In the genomic region with DNA sequence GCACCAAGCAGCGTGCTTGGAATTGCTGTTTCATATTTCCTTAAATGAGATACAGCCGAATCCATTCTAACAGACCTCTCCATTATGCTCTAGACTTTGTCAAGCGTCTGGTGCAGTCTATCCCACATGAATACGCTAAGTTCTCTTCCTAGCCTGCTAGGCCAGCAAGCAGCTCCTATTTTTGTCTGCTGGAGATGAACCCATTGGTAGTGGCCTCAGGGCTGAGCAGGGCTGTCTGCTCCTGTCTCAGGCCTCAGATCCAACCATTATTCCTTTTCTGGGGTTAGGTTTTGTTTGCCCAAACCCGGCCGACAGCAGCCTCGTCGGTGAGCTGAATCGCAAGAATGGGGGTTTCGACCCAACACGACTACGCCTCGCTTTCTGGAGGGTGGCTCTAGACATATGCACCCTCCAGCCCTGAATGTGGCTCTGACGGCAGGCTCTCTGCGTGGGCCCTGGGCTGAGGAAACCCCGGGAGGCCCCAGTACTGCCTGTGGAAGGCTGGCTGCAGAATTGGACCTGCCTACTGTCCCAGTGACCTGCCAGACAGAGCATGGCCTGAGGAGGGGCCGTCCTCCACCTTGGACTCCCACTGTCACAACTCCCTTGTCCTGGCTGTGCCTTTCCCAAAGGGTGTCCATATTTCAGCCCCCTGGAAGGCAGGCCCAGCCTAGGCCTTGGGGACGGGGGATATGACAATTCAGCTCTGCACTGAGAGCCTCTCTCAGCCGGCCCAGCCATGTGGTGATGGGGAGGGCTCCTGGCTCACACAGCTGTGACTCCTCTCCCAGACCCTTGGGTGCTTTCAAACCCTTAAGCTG, we compare ENCODE assay signal across 15 cellular contexts.
A peak's percentile ranks its signal among the peaks of the same experiment; 100 is the strongest.
DNase-seq lines count a peak whose midpoint lies in the region; ATAC-seq, FAIRE-seq and TF ChIP-seq lines count a peak whose summit lies in the region.
"Had no signal": no experiment of that assay in that cellular context is flagged by ENCODE, and none has a peak within 500 bp of the region (broad histone marks: within the 10 kb centered on the region; RNA-seq: fewer than 3 reads in every experiment).

No MANE protein-coding gene starts in this region.

- ATAC-seq in GM18505 (IDR thresholded peaks at IDR 0.05; ENCODE audit: unreplicated experiment), result no peak

- H3K4me2 ChIP-seq in H1 (ENCODE audit: insufficient read depth in 1 of 2, low read depth in 2 of 2, low read length in 2 of 2) (no peak overlapping the region), neural progenitor cell (no peak overlapping the region)

- no peak overlapping the region for H3K23ac ChIP-seq in H1 (ENCODE audit: insufficient read length)

- H3K4ac ChIP-seq in H1 (replicated peaks; ENCODE audit: insufficient read length, low read depth, low read length), result no peak overlapping the region

- no peak overlapping the region for H2BK20ac ChIP-seq in H1 (ENCODE audit: low read length)

- TF ChIP-seq POLR2A in H1 (IDR thresholded peaks at IDR 0.05; ENCODE audit: control extremely low read depth in 1 of 2, low read depth in 2 of 2, low read length in 2 of 2), result no peak
- no peak for TF ChIP-seq POLR2A in GM18505 (IDR thresholded peaks at IDR 0.05; ENCODE audit: borderline replicate concordance, extremely low read depth, insufficient read depth, insufficient read length)

- no peak overlapping the region for H3K56ac ChIP-seq in H1 (replicated peaks; ENCODE audit: insufficient read length, low read depth, low read length)

- no peak for FAIRE-seq in H1 (lab: Jason Lieb, UNC)

- no peak overlapping the region; the same call in 1 of the 2 replicates for H3K18ac ChIP-seq in H1 (ENCODE audit: extremely low read depth, low read length)

- H3K36me3 Mint-ChIP-seq in activated CD4-positive, alpha-beta T cell treated with anti-CD3 and anti-CD28 coated beads, Interleukin-2, amount 10 ng/mL, durations not matched to agents 24 days and 14 days (ENCODE audit: low read depth), result no peaks in the 10 kb centered on the region
- H3K36me3 Mint-ChIP-seq in neural progenitor cell (no peaks in the 10 kb centered on the region), type B pancreatic cell (no peaks in the 10 kb centered on the region)

- H3K27ac ChIP-seq in H1 (ENCODE audit: low read depth, low read length) (no peak overlapping the region), neural progenitor cell (no peak overlapping the region)
- H3K27ac ChIP-seq: 22Rv1 had no signal

- TF ChIP-seq CTCF in H1 (IDR thresholded peaks at IDR 0.05; ENCODE audit: control extremely low read depth in 1 of 3, insufficient read depth in 1 of 3, low read depth in 1 of 3, low read length in 3 of 3) (no peak), neural progenitor cell (IDR thresholded peaks at IDR 0.05) (no peak), type B pancreatic cell (conservative IDR thresholded peaks at IDR 0.05) (no peak), GM10266 (IDR thresholded peaks at IDR 0.05; ENCODE audit: control insufficient read depth, insufficient read depth, low read depth, missing control alignments) (no peak)

- 95% methylated on average over 19 of the region's 19 CpGs; no CpG with 5 or more reads in 1 of the 2 experiments for WGBS in H1 (ENCODE audit: extremely low coverage in 1 of 2, insufficient coverage in 1 of 2, insufficient read length in 1 of 2, insufficient replicate concordance in 2 of 2, low coverage in 1 of 2, low lambda C conversion rate in 2 of 2, missing lambda C conversion rate in 1 of 2), 2 experiments

- no peak overlapping the region for H3K4me3 Mint-ChIP-seq in activated CD4-positive, alpha-beta T cell treated with anti-CD3 and anti-CD28 coated beads, Interleukin-2, amount 10 ng/mL, durations not matched to agents 24 days and 14 days
- H3K4me3 Mint-ChIP-seq in neural progenitor cell, result no peak overlapping the region
- H3K4me3 Mint-ChIP-seq in type B pancreatic cell, result no peak overlapping the region
- H3K4me3 Mint-ChIP-seq: H9 had no signal

- H2AFZ ChIP-seq in H1 (ENCODE audit: low read length), result no peak overlapping the region
- H2AFZ ChIP-seq in neural progenitor cell (replicated peaks), result peak overlapping the region; percentile 10

- no peak overlapping the region for H2BK120ac ChIP-seq in H1 (replicated peaks; ENCODE audit: low read depth, low read length)

- no peak overlapping the region for H2BK15ac ChIP-seq in H1 (ENCODE audit: low read length)

- H3K9ac ChIP-seq in H1 (replicated peaks in 1 of 4; ENCODE audit: extremely low read depth in 1 of 4, low read depth in 3 of 4, low read length in 3 of 4) (no peak overlapping the region), neural progenitor cell (no peak overlapping the region)

- no peaks in the 10 kb centered on the region for H3F3A ChIP-seq in neural progenitor cell (ENCODE audit: low read depth)

- intact Hi-C loops in activated CD4-positive, alpha-beta T cell treated with anti-CD3 and anti-CD28 coated beads, Interleukin-2, amount 10 ng/mL, durations not matched to agents 24 days and 14 days (cut with micrococcal nuclease), result no loop called here

- no peaks in the 10 kb centered on the region for H3K27me3 ChIP-seq in H1 (replicated peaks in 1 of 4; ENCODE audit: control insufficient read depth in 3 of 4, extremely low read depth in 1 of 4, insufficient read depth in 3 of 4, low read length in 3 of 4)
- H3K27me3 ChIP-seq in neural progenitor cell, result no peaks in the 10 kb centered on the region

- H2BK5ac ChIP-seq in H1 (ENCODE audit: low read depth, low read length), result no peak overlapping the region; the same call in 1 of the 2 replicates

- H3K9me3 ChIP-seq in H1 (ENCODE audit: insufficient read depth in 2 of 2, low read depth in 1 of 2, low read length in 1 of 2) (no peaks in the 10 kb centered on the region; a peak in 1 of 4 replicates), neural progenitor cell (ENCODE audit: low read depth) (no peaks in the 10 kb centered on the region)

- H4K8ac ChIP-seq in H1 (ENCODE audit: extremely low read depth, insufficient read depth, low read length), result no peak overlapping the region; the same call in none of the 2 replicates

- no peaks in the 10 kb centered on the region for H3K79me2 ChIP-seq in H1 (ENCODE audit: control insufficient read depth in 1 of 2, insufficient read depth in 2 of 2, low read length in 2 of 2)
- H3K79me2 ChIP-seq in neural progenitor cell (ENCODE audit: low read depth), result no peaks in the 10 kb centered on the region

- no peaks in the 10 kb centered on the region for H3K27me3 Mint-ChIP-seq in activated CD4-positive, alpha-beta T cell treated with anti-CD3 and anti-CD28 coated beads, Interleukin-2, amount 10 ng/mL, durations not matched to agents 24 days and 14 days
- H3K27me3 Mint-ChIP-seq in neural progenitor cell (ENCODE audit: insufficient read depth, low read depth), result peaks cover 10% of the 10 kb centered on the region
- no peaks in the 10 kb centered on the region for H3K27me3 Mint-ChIP-seq in type B pancreatic cell

- no peak overlapping the region for H3K4me3 ChIP-seq in H1 (ENCODE audit: extremely low read depth in 1 of 4, insufficient read depth in 2 of 4, low read depth in 3 of 4, low read length in 4 of 4)
- no peak overlapping the region for H3K4me3 ChIP-seq in neural progenitor cell

- no peak for TF ChIP-seq RAD21 in H1 (IDR thresholded peaks at IDR 0.05 in 1 of 2, conservative IDR thresholded peaks at IDR 0.05 in 1 of 2; ENCODE audit: low read depth in 2 of 2, low read length in 2 of 2)

- H3K4me1 Mint-ChIP-seq in activated CD4-positive, alpha-beta T cell treated with anti-CD3 and anti-CD28 coated beads, Interleukin-2, amount 10 ng/mL, durations not matched to agents 24 days and 14 days, result no peaks in the 10 kb centered on the region
- H3K4me1 Mint-ChIP-seq in neural progenitor cell (peaks cover 3% of the 10 kb centered on the region), type B pancreatic cell (ENCODE audit: unreplicated experiment) (no peaks in the 10 kb centered on the region)
- H3K4me1 Mint-ChIP-seq: H9 had no signal

- no peak overlapping the region for H2AK5ac ChIP-seq in H1 (ENCODE audit: low read depth, low read length)

- H4K20me1 ChIP-seq in H1 (replicated peaks in 1 of 2; ENCODE audit: control insufficient read depth in 1 of 2, insufficient read depth in 2 of 2, low read length in 2 of 2) (no peaks in the 10 kb centered on the region), neural progenitor cell (ENCODE audit: low read depth) (no peaks in the 10 kb centered on the region)

- no peak overlapping the region for H3K27ac Mint-ChIP-seq in activated CD4-positive, alpha-beta T cell treated with anti-CD3 and anti-CD28 coated beads, Interleukin-2, amount 10 ng/mL, durations not matched to agents 24 days and 14 days
- no peak overlapping the region for H3K27ac Mint-ChIP-seq in neural progenitor cell
- H3K27ac Mint-ChIP-seq in type B pancreatic cell, result no peak overlapping the region

- H3K4me1 ChIP-seq in H1 (replicated peaks in 1 of 4; ENCODE audit: control insufficient read depth in 3 of 4, insufficient read depth in 4 of 4, low read length in 3 of 4) (no peaks in the 10 kb centered on the region), neural progenitor cell (peaks cover 8% of the 10 kb centered on the region)

- CTCF ChIA-PET in H1 (lab: Charles Lee; ENCODE audit: partially characterized antibody), result interaction anchor here (0.7 to 4.3 kb wide), 4 partner anchors 9 to 940 kb away, joined by 3 to 19 read pairs (median 4); no protein-coding TSS in a partner anchor

- no peak overlapping the region for H4K91ac ChIP-seq in H1 (replicated peaks; ENCODE audit: insufficient read length, low read length)

- peak; percentile 27 for DNase-seq in activated CD4-positive, alpha-beta T cell treated with anti-CD3 and anti-CD28 coated beads, Interleukin-2, amount 10 ng/mL, durations not matched to agents 24 days and 14 days
- DNase-seq in activated CD4-positive, alpha-beta T cell treated with anti-CD3 and anti-CD28 coated beads for 4 hours, result no peak
- no peak for DNase-seq in H1 (ENCODE audit: low read depth in 1 of 2, low spot score in 2 of 2)
- DNase-seq in neural progenitor cell (ENCODE audit: low spot score), result no peak
- DNase-seq in type B pancreatic cell (ENCODE audit: extremely low spot score, unreplicated experiment), result peak; percentile 58
- no peak for DNase-seq in DMS79 treated with DMSO at 0.1 percent for 48 hours (lab: John Stamatoyannopoulos, UW)
- DNase-seq in GM10266 (ENCODE audit: extremely low spot score), result no peak
- DNase-seq: C1 segment of cervical spinal cord, H9, MV-4-11, NCI-H1436, NCI-H2029 treated with DMSO at 0.1 percent for 48 hours, NCI-H510A had no signal

- no peak overlapping the region for H3K14ac ChIP-seq in H1 (ENCODE audit: insufficient read length)

- H3K36me3 ChIP-seq in H1 (ENCODE audit: control insufficient read depth in 2 of 4, insufficient read depth in 4 of 4, low read length in 3 of 4), result no peaks in the 10 kb centered on the region
- no peaks in the 10 kb centered on the region for H3K36me3 ChIP-seq in neural progenitor cell

- no peaks in the 10 kb centered on the region for H3K9me3 Mint-ChIP-seq in activated CD4-positive, alpha-beta T cell treated with anti-CD3 and anti-CD28 coated beads, Interleukin-2, amount 10 ng/mL, durations not matched to agents 24 days and 14 days
- H3K9me3 Mint-ChIP-seq in neural progenitor cell (peaks cover 4% of the 10 kb centered on the region), type B pancreatic cell (no peaks in the 10 kb centered on the region)
- H3K9me3 Mint-ChIP-seq: H9 had no signal

- H3K79me1 ChIP-seq in H1 (ENCODE audit: low read depth, low read length), result no peaks in the 10 kb centered on the region

- no peaks in the 10 kb centered on the region for H3K23me2 ChIP-seq in H1 (ENCODE audit: low read depth, low read length)

- H4K5ac ChIP-seq in H1 (ENCODE audit: insufficient read length, low read depth, low read length), result no peak overlapping the region

- 0 out of 2 replicates have a peak overlapping the region, but pooled peaks have one; percentile 39 for H2BK12ac ChIP-seq in H1 (ENCODE audit: low read depth, low read length)

- POLR2A ChIA-PET in H1 (lab: Charles Lee; ENCODE audit: partially characterized antibody), result no interaction called here

- no peak for TF ChIP-seq EP300 in H1 (IDR thresholded peaks at IDR 0.05; ENCODE audit: borderline replicate concordance in 1 of 2, low read depth in 2 of 2, low read length in 2 of 2)

Comparison
In these comparisons a context has a peak if more than half of its experiments do, and no peak if none do; other contexts are left out.
1. DNase-seq: peak in activated CD4-positive, alpha-beta T cell treated with anti-CD3 and anti-CD28 coated beads, Interleukin-2, amount 10 ng/mL, durations not matched to agents 24 days and 14 days (single experiment) and type B pancreatic cell (single experiment); none in activated CD4-positive, alpha-beta T cell treated with anti-CD3 and anti-CD28 coated beads for 4 hours (0 of 2), H1 (0 of 2), neural progenitor cell (single experiment), DMS79 treated with DMSO at 0.1 percent for 48 hours (single experiment) and GM10266 (single experiment).